ENCODE assay signal across 8 cellular contexts in the genomic region with DNA sequence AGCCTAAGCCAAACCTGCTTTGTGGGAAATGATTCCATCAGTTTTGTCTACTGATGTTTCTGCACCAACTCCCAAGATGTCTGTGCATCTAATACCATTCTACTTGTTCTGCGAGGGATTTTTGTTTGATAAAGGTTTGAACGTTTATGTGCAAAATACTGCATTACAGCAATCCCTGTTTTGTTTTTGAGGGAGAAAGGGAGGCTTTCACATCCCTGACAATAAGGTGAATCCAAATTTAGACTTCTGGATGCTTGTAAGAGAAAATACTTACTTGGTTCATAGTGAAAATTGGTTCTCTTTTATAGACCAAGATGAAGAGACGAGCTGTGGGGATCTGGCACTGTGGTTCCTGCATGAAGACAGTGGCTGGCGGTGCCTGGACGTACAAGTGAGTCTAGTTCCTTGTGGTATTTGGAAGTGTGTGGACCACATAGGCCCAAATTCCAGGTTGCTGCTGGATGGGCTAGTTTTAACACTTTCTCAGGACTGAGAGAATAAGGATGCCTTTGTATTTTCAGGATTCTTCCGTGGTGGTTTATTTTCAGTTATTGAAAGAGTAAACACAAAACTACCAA. TPM values are rescaled to one million over a fixed set of nuclear protein-coding genes. Genes with fewer than 3 reads are reported as not detected.
DNase-seq lines count a peak whose midpoint lies in the region; ATAC-seq and TF ChIP-seq lines count a peak whose summit lies in the region.

No MANE protein-coding gene starts in this region.

- peak overlapping the region; percentile 98; the same call in 1 of the 2 replicates for H2AK5ac ChIP-seq in IMR-90 (ENCODE audit: low read depth, low read length)

- no peak overlapping the region for H3K18ac ChIP-seq in IMR-90 (ENCODE audit: low read depth, low read length)

- POLR2A ChIA-PET in A673 (lab: Charles Lee; ENCODE audit: low non-redundant PET) (no interaction called here), IMR-90 (lab: Charles Lee; ENCODE audit: unreplicated experiment) (interaction anchor here (0.5 to 0.6 kb wide), 2 partner anchors 192 to 214 kb away, joined by 3 to 7 read pairs; no protein-coding TSS in a partner anchor), MCF 10A (lab: Yijun Ruan, JAX) (interaction anchor here (0.7 to 2.2 kb wide), 5 partner anchors 13 to 304 kb away, joined by 3 to 10 read pairs (median 3); no protein-coding TSS in a partner anchor)

- peak overlapping the region; percentile 90 for H3K27ac ChIP-seq in A673 (ENCODE audit: low read depth, low read length, poor library complexity, severe bottlenecking)
- H3K27ac ChIP-seq in IMR-90 (ENCODE audit: insufficient read depth, low read length): peak overlapping the region; percentile 54
- peak overlapping the region in 1 of 2 donors; percentile 79 for H3K27ac ChIP-seq in mucosa of rectum (ENCODE audit: low read depth in 2 of 2, low read length in 2 of 2)

- H3K27ac Mint-ChIP-seq in MCF 10A (ENCODE audit: low read depth, unreplicated experiment): peak overlapping the region; percentile 99

- H3K4me3 Mint-ChIP-seq in MCF 10A (ENCODE audit: unreplicated experiment): peak overlapping the region; percentile 97

- H2BK15ac ChIP-seq in IMR-90 (ENCODE audit: low read depth, low read length): no peak overlapping the region

- no CpG with 5 or more reads among the region's 6 CpGs for WGBS in IMR-90 (ENCODE audit: extremely low coverage in 2 of 2, insufficient read length in 1 of 2), 2 experiments

- H3K4me3 ChIP-seq in A673 (ENCODE audit: low read depth, low read length, poor library complexity, severe bottlenecking) (peak overlapping the region; percentile 79), IMR-90 (ENCODE audit: insufficient read depth, low read depth, low read length) (peak overlapping the region; percentile 92), mucosa of rectum (ENCODE audit: low read length in 2 of 2) (peak overlapping the region; percentile 90 to 96)

- H3K4me2 ChIP-seq in IMR-90 (ENCODE audit: low read depth, low read length): peak overlapping the region; percentile 100

- BruUV-seq in A673 (replicated peaks; lab: Mats Ljungman, UMichigan): TSS peak; percentile 50
- no TSS peak for BruUV-seq in IMR-90 (replicated peaks; lab: Mats Ljungman, UMichigan)
- no TSS peak for BruUV-seq in MCF 10A (replicated peaks; lab: Mats Ljungman, UMichigan)

- H3K9me3 Mint-ChIP-seq in MCF 10A (ENCODE audit: unreplicated experiment): no peaks in the 10 kb centered on the region

- CTCF ChIA-PET in A673 (lab: Charles Lee): no interaction called here
- CTCF ChIA-PET in IMR-90 (lab: Yijun Ruan, JAX): no interaction called here
- CTCF ChIA-PET in MCF 10A (lab: Yijun Ruan, JAX): interaction anchor here (0.7 kb wide), 1 partner anchor 18 kb away, joined by 3 read pairs; no protein-coding TSS in a partner anchor

- H3K4me1 Mint-ChIP-seq in MCF 10A (ENCODE audit: insufficient read depth, unreplicated experiment): peaks cover 34% of the 10 kb centered on the region

- peak overlapping the region; percentile 97 for H3K56ac ChIP-seq in IMR-90 (ENCODE audit: extremely low read depth, insufficient read depth, low read length)

- TF ChIP-seq CTCF in A673 (conservative IDR thresholded peaks at IDR 0.05; ENCODE audit: low read depth, low read length) (no peak), IMR-90 (conservative IDR thresholded peaks at IDR 0.05; ENCODE audit: low read depth, low read length) (no peak), MCF 10A (IDR thresholded peaks at IDR 0.05; ENCODE audit: unreplicated experiment) (no peak)

- peaks cover 33% of the 10 kb centered on the region for H3K4me1 ChIP-seq in A673 (ENCODE audit: insufficient read depth, low read length, poor library complexity, severe bottlenecking)
- peaks cover 11% of the 10 kb centered on the region for H3K4me1 ChIP-seq in IMR-90 (ENCODE audit: control insufficient read depth, insufficient read depth, low read length)
- H3K4me1 ChIP-seq in mucosa of rectum (ENCODE audit: control insufficient read depth in 2 of 2, insufficient read depth in 2 of 2, low read length in 2 of 2): peaks cover 26 to 32% of the 10 kb centered on the region in 2 donors

- H3K27me3 ChIP-seq in A673 (replicated peaks; ENCODE audit: insufficient read depth, low read depth, low read length, poor library complexity) (no peaks in the 10 kb centered on the region), IMR-90 (ENCODE audit: control insufficient read depth, insufficient read depth, low read length) (no peaks in the 10 kb centered on the region), mucosa of rectum (ENCODE audit: control insufficient read depth in 2 of 2, insufficient read depth in 2 of 2, low read length in 2 of 2) (no peaks in the 10 kb centered on the region)

- DNase-seq in A673 (ENCODE audit: low spot score): no peak
- DNase-seq in IMR-90: peak; percentile 19
- DNase-seq in MCF 10A (ENCODE audit: unreplicated experiment): no peak
- no peak for DNase-seq in NCI-H1436 (lab: John Stamatoyannopoulos, UW)

- no peak overlapping the region for H2BK20ac ChIP-seq in IMR-90 (ENCODE audit: low read depth, low read length)

- H4K5ac ChIP-seq in IMR-90 (ENCODE audit: low read depth, low read length): no peak overlapping the region

- H2BK120ac ChIP-seq in IMR-90 (ENCODE audit: low read depth, low read length): no peak overlapping the region

- H3K36me3 Mint-ChIP-seq in MCF 10A (ENCODE audit: insufficient read depth, unreplicated experiment): peaks cover 66% of the 10 kb centered on the region

- peak overlapping the region; percentile 94 for H3K14ac ChIP-seq in IMR-90 (replicated peaks; ENCODE audit: low read depth, low read length)

- in situ Hi-C loops in IMR-90 (cut with MboI; ENCODE audit: low sequenced_read_pairs): loop anchor here (25.0 kb wide), 1 partner anchor 1013 kb away; no protein-coding TSS in a partner anchor

- ATAC-seq in IMR-90 (ENCODE audit: low read depth) (no peak), HG02759 (IDR thresholded peaks at IDR 0.05; ENCODE audit: unreplicated experiment) (no peak), GM19452 (IDR thresholded peaks at IDR 0.05; ENCODE audit: unreplicated experiment) (no peak), GM21786 (IDR thresholded peaks at IDR 0.05; ENCODE audit: unreplicated experiment) (no peak)

- TF ChIP-seq RAD21 in IMR-90 (IDR thresholded peaks at IDR 0.05; ENCODE audit: low read length): no peak

- no peak overlapping the region for H2AK9ac ChIP-seq in IMR-90 (replicated peaks; ENCODE audit: low read depth, low read length, poor library complexity)

- H3K36me3 ChIP-seq in A673 (ENCODE audit: insufficient read depth, low read length, poor library complexity, severe bottlenecking) (peaks cover 60% of the 10 kb centered on the region), IMR-90 (ENCODE audit: control insufficient read depth, insufficient read depth, low read length) (peaks cover 41% of the 10 kb centered on the region), mucosa of rectum (ENCODE audit: control insufficient read depth in 2 of 2, insufficient read depth in 2 of 2, low read length in 2 of 2) (peaks cover 41 to 49% of the 10 kb centered on the region in 2 donors)

- H4K91ac ChIP-seq in IMR-90 (ENCODE audit: insufficient read depth, low read depth, low read length): no peak overlapping the region; the same call in 1 of the 2 replicates

- H3K9me1 ChIP-seq in IMR-90 (ENCODE audit: insufficient read depth, low read length): peaks cover 18% of the 10 kb centered on the region

- no peaks in the 10 kb centered on the region for H3K27me3 Mint-ChIP-seq in MCF 10A (ENCODE audit: insufficient read depth, unreplicated experiment)

- peaks cover 48 to 79% of the 10 kb centered on the region in 2 experiments for H3K79me1 ChIP-seq in IMR-90 (ENCODE audit: low read depth in 1 of 2, low read length in 2 of 2)

- H3K9me3 ChIP-seq in A673 (ENCODE audit: low read depth, low read length, poor library complexity, severe bottlenecking): no peaks in the 10 kb centered on the region
- H3K9me3 ChIP-seq in IMR-90 (ENCODE audit: control insufficient read depth, insufficient read depth, low read length): no peaks in the 10 kb centered on the region
- no peaks in the 10 kb centered on the region for H3K9me3 ChIP-seq in mucosa of rectum (ENCODE audit: control insufficient read depth in 2 of 2, low read length in 2 of 2)

- peak overlapping the region; percentile 89 for H3K23ac ChIP-seq in IMR-90 (ENCODE audit: low read depth, low read length)

- H4K8ac ChIP-seq in IMR-90 (ENCODE audit: low read depth in 2 of 2, low read length in 2 of 2): peak overlapping the region; percentile 74 to 82

- TF ChIP-seq POLR2A in IMR-90 (IDR thresholded peaks at IDR 0.05; ENCODE audit: low read depth, low read length): no peak

- no peak overlapping the region for H2AFZ ChIP-seq in IMR-90 (replicated peaks; ENCODE audit: low read length, poor library complexity)

- peak overlapping the region; percentile 98 for H3K9ac ChIP-seq in IMR-90 (ENCODE audit: low read depth, low read length)
- peak overlapping the region; percentile 90 to 97 for H3K9ac ChIP-seq in mucosa of rectum (ENCODE audit: low read depth in 1 of 2, low read length in 2 of 2)

- dilution Hi-C loops in IMR-90 (cut with HindIII; ENCODE audit: low sequenced_read_pairs, unreplicated experiment): loop anchor here (25.0 kb wide), 2 partner anchors 163 to 1013 kb away; no protein-coding TSS in a partner anchor

- H2BK5ac ChIP-seq in IMR-90 (ENCODE audit: low read depth, low read length, poor library complexity, severe bottlenecking): peak overlapping the region; percentile 85

- peaks cover 55% of the 10 kb centered on the region for H4K20me1 ChIP-seq in IMR-90 (ENCODE audit: insufficient read depth, low read length)

- intact Hi-C loops in A673 (cut with micrococcal nuclease; ENCODE audit: unreplicated experiment) (no loop called here), IMR-90 (cut with micrococcal nuclease) (loop anchor here (2.0 kb wide), 3 partner anchors 127 to 389 kb away; a partner anchor contains a TSS), MCF 10A (cut with micrococcal nuclease) (loop anchor here (10.0 kb wide), 3 partner anchors 85 to 385 kb away; a partner anchor contains a TSS)

- peak overlapping the region; percentile 93; the same call in 1 of the 2 replicates for H3K4ac ChIP-seq in IMR-90 (ENCODE audit: low read depth, low read length)

TF ChIP-seq in IMR-90, 13 proteins besides CTCF, POLR2A, EP300 and RAD21:
- TF ChIP-seq NFE2L2 (IDR thresholded peaks at IDR 0.05; ENCODE audit: low read depth, low read length) (no peak), MXI1 (IDR thresholded peaks at IDR 0.05; ENCODE audit: borderline replicate concordance, low read depth, low read length) (no peak), BHLHE40 (IDR thresholded peaks at IDR 0.05; ENCODE audit: low read depth, low read length) (no peak), RCOR1 (IDR thresholded peaks at IDR 0.05; ENCODE audit: insufficient replicate concordance, low read length) (no peak), MAFK (IDR thresholded peaks at IDR 0.05; ENCODE audit: low read depth, low read length) (no peak), MAZ (IDR thresholded peaks at IDR 0.05; ENCODE audit: borderline replicate concordance, low read depth, low read length) (no peak)
TF ChIP-seq in IMR-90: peak in this region for 0.

RNA-seq across cellular contexts. Expression of a gene that starts 1.1 kb away (rescaled TPM):
- 2,455 and 2,535 TPM in 2 replicates for total RNA-seq in A673 (2021)
- total RNA-seq in IMR-90 (2012; rRNA removed): 341 and 804 TPM in 2 replicates
- polyA plus RNA-seq in IMR-90 (2012; rRNA removed): 1,504 and 1,572 TPM in 2 replicates
- 2,705 and 5,319 TPM in 2 replicates for polyA plus RNA-seq in IMR-90 (2012; cell fraction: cytosol; rRNA removed)
- 530 and 1,168 TPM in 2 replicates for polyA plus RNA-seq in IMR-90 (2012; cell fraction: nucleus; rRNA removed; ENCODE audit: low replicate concordance)
- 4,349 and 4,745 TPM in 2 replicates for total RNA-seq in MCF 10A (2022)
